23 cellular contexts compared by ENCODE assay signal in the genomic region with DNA sequence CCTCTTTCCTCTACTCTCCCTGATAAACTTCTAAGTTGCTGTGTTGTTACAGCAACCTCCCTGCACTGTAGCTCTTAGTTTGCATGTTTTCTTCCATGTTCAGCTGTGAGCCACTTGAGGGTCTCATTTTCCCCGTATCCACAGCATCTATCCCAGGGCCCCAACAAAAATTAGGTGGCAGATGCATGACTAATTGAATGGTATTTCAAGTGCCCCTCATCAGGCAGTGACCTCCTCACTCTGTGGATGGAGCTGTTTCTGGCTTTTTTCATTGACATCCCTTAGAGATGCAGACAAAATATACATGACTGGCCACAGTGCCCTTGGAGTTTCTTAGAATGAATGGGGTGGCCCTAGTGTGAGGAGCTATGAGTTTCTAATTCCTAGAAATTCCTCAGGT. TPM values are rescaled to one million over a fixed set of nuclear protein-coding genes. Genes with fewer than 3 reads are reported as not detected.
"Had no signal": no experiment of that assay in that cellular context is flagged by ENCODE, and none has a peak within 500 bp of the region (broad histone marks: within the 10 kb centered on the region; RNA-seq: fewer than 3 reads in every experiment).

No MANE protein-coding gene starts in this region.

- H3K4me1 ChIP-seq: adrenal gland, vagina had no signal

- H3K27ac Mint-ChIP-seq: effector memory CD8-positive, alpha-beta T cell; natural killer cell; progenitor cell of endocrine pancreas; stimulated activated naive CD8-positive, alpha-beta T cell treated with anti-CD3 and anti-CD28 coated beads, Interleukin-15, Interleukin-2, amounts not matched to agents 100 ng/mL and 50 ng/mL, for 24 hours had no signal

- ATAC-seq: activated CD4-positive, CD25-positive, alpha-beta regulatory T cell treated with anti-CD3 and anti-CD28 coated beads, Interleukin-2, amount 50 U/mL, for 24 hours; activated naive CD4-positive, alpha-beta T cell treated with anti-CD3 and anti-CD28 coated beads, Interleukin-2, amount 50 U/mL, for 72 hours; effector memory CD8-positive, alpha-beta T cell; esophagus mucosa; natural killer cell had no signal

- H3K4me3 ChIP-seq: adrenal gland, ascending aorta, dorsolateral prefrontal cortex, skin epidermis, transverse colon, vagina had no signal

- DNase-seq: activated CD4-positive, alpha-beta T cell treated with anti-CD3 and anti-CD28 coated beads, Interleukin-2, amount 50 U/mL, for 1 hour; activated T-cell treated with anti-CD3 and anti-CD28 coated beads, Interleukin-2, amount 50 U/mL, for 1 hour; dorsolateral prefrontal cortex; effector memory CD8-positive, alpha-beta T cell; natural killer cell; stimulated activated CD4-positive, alpha-beta T cell treated with anti-CD3 and anti-CD28 coated beads, Interleukin-1b, Interleukin-23, amount 100 ng/mL, for 48 hours; T-helper 2 cell had no signal

- H3K4me3 Mint-ChIP-seq: central memory CD8-positive, alpha-beta T cell; effector memory CD8-positive, alpha-beta T cell; natural killer cell; stimulated activated naive CD8-positive, alpha-beta T cell treated with anti-CD3 and anti-CD28 coated beads, Interleukin-15, Interleukin-2, amounts not matched to agents 100 ng/mL and 50 ng/mL, for 24 hours had no signal

- H3K9me3 ChIP-seq: adrenal gland, ascending aorta, transverse colon, vagina had no signal

- H3K36me3 Mint-ChIP-seq: activated naive CD4-positive, alpha-beta T cell treated with anti-CD3 and anti-CD28 coated beads, Interleukin-2, amount 50 U/mL, for 72 hours; natural killer cell had no signal

- H3K27ac ChIP-seq: adrenal gland, ascending aorta, brain microvascular endothelial cell, dorsolateral prefrontal cortex, skin epidermis, vagina, VCaP had no signal

- H3K4me1 Mint-ChIP-seq: central memory CD8-positive, alpha-beta T cell; natural killer cell had no signal

- H3K9me3 Mint-ChIP-seq: central memory CD8-positive, alpha-beta T cell; effector memory CD8-positive, alpha-beta T cell; natural killer cell; stimulated activated naive CD8-positive, alpha-beta T cell treated with anti-CD3 and anti-CD28 coated beads, Interleukin-15, Interleukin-2, amounts not matched to agents 100 ng/mL and 50 ng/mL, for 24 hours had no signal

- H3K27me3 ChIP-seq: adrenal gland, ascending aorta, brain microvascular endothelial cell, dorsolateral prefrontal cortex, transverse colon, vagina had no signal

- H3K36me3 ChIP-seq: adrenal gland, ascending aorta, brain microvascular endothelial cell, transverse colon, vagina had no signal

RNA-seq across cellular contexts. Expression of a gene that starts 3.4 kb away (rescaled TPM):
- total RNA-seq: activated naive CD4-positive, alpha-beta T cell treated with anti-CD3 and anti-CD28 coated beads, Interleukin-2, amount 50 U/mL, for 72 hours; endothelial cell of umbilical vein; lung microvascular endothelial cell; natural killer cell; osteocyte; progenitor cell of endocrine pancreas had no signal
- polyA plus RNA-seq: endothelial cell of umbilical vein had no signal
